1 cellular context compared by ENCODE assay signal in genomic region chr3:101676765-101677435, GRCh38.
TF ChIP-seq lines count a peak whose summit lies in the region.

ZBTB11 (minus strand) TSS chr3:101677132; CDS start chr3:101676914, 218 bp downstream.

TF ChIP-seq in HepG2, 621 proteins besides CTCF, POLR2A, EP300 and RAD21 (continued from another document and continues in another):
- TF ChIP-seq ZNF550 (CRISPR knock-in tag; IDR thresholded peaks at IDR 0.05; ENCODE audit: borderline replicate concordance) (0 out of 2 replicates have a peak, but pooled peaks have one; percentile 21), RCOR2 (CRISPR knock-in tag; IDR thresholded peaks at IDR 0.05) (no peak), ZNF282 (IDR thresholded peaks at IDR 0.05; ENCODE audit: partially characterized antibody) (no peak), ZNF614 (CRISPR knock-in tag; IDR thresholded peaks at IDR 0.05; ENCODE audit: borderline replicate concordance) (no peak), BRCA1 (CRISPR knock-in tag; IDR thresholded peaks at IDR 0.05) (no peak; the same call in 1 of the 2 replicates), EHMT2 (IDR thresholded peaks at IDR 0.05; ENCODE audit: borderline replicate concordance, low read depth, low read length) (no peak), CEBPZ (IDR thresholded peaks at IDR 0.05; ENCODE audit: low read length) (no peak), TBX2 (CRISPR knock-in tag; IDR thresholded peaks at IDR 0.05; ENCODE audit: borderline replicate concordance) (peak; percentile 60), NFIC (IDR thresholded peaks at IDR 0.05; ENCODE audit: low read length) (no peak), SKIL (CRISPR knock-in tag; IDR thresholded peaks at IDR 0.05; ENCODE audit: borderline replicate concordance) (no peak), ZNF124 (CRISPR knock-in tag; IDR thresholded peaks at IDR 0.05) (no peak), TEAD2 (CRISPR knock-in tag; IDR thresholded peaks at IDR 0.05) (no peak), AHR (CRISPR knock-in tag; IDR thresholded peaks at IDR 0.05) (peak; percentile 77; the same call in 1 of the 2 replicates), RFX3 (CRISPR knock-in tag; IDR thresholded peaks at IDR 0.05) (no peak), HNRNPH1 (optimal IDR thresholded peaks at IDR 0.05; ENCODE audit: low read depth, low read length) (no peak), MAFK (conservative IDR thresholded peaks at IDR 0.05 in 1 of 2, IDR thresholded peaks at IDR 0.05 in 1 of 2; ENCODE audit: low read length in 2 of 2) (no peak), ZNF350 (CRISPR knock-in tag; IDR thresholded peaks at IDR 0.05; ENCODE audit: borderline replicate concordance, low read depth) (peak; percentile 88), MED13 (CRISPR knock-in tag; IDR thresholded peaks at IDR 0.05) (0 out of 2 replicates have a peak, but pooled peaks have one; percentile 54), ETV5 (CRISPR knock-in tag; IDR thresholded peaks at IDR 0.05; ENCODE audit: borderline replicate concordance) (peak; percentile 59), ARNT2 (CRISPR knock-in tag; IDR thresholded peaks at IDR 0.05; ENCODE audit: low read depth) (peak; percentile 28), STAT6 (CRISPR knock-in tag; IDR thresholded peaks at IDR 0.05; ENCODE audit: borderline replicate concordance) (no peak; the same call in 1 of the 2 replicates), CAMTA2 (CRISPR knock-in tag; IDR thresholded peaks at IDR 0.05; ENCODE audit: borderline replicate concordance) (no peak)
- TF ChIP-seq, protein P1, sequence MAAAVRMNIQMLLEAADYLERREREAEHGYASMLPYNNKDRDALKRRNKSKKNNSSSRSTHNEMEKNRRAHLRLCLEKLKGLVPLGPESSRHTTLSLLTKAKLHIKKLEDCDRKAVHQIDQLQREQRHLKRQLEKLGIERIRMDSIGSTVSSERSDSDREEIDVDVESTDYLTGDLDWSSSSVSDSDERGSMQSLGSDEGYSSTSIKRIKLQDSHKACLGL (CRISPR knock-in tag; IDR thresholded peaks at IDR 0.05): no peak; the same call in none of the 2 replicates
- TF ChIP-seq, protein P2, sequence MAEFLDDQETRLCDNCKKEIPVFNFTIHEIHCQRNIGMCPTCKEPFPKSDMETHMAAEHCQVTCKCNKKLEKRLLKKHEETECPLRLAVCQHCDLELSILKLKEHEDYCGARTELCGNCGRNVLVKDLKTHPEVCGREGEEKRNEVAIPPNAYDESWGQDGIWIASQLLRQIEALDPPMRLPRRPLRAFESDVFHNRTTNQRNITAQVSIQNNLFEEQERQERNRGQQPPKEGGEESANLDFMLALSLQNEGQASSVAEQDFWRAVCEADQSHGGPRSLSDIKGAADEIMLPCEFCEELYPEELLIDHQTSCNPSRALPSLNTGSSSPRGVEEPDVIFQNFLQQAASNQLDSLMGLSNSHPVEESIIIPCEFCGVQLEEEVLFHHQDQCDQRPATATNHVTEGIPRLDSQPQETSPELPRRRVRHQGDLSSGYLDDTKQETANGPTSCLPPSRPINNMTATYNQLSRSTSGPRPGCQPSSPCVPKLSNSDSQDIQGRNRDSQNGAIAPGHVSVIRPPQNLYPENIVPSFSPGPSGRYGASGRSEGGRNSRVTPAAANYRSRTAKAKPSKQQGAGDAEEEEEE (CRISPR knock-in tag; IDR thresholded peaks at IDR 0.05; ENCODE audit: borderline replicate concordance): no peak
- TF ChIP-seq, protein P3, sequence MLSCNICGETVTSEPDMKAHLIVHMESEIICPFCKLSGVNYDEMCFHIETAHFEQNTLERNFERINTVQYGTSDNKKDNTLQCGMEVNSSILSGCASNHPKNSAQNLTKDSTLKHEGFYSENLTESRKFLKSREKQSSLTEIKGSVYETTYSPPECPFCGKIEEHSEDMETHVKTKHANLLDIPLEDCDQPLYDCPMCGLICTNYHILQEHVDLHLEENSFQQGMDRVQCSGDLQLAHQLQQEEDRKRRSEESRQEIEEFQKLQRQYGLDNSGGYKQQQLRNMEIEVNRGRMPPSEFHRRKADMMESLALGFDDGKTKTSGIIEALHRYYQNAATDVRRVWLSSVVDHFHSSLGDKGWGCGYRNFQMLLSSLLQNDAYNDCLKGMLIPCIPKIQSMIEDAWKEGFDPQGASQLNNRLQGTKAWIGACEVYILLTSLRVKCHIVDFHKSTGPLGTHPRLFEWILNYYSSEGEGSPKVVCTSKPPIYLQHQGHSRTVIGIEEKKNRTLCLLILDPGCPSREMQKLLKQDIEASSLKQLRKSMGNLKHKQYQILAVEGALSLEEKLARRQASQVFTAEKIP (CRISPR knock-in tag; IDR thresholded peaks at IDR 0.05; ENCODE audit: borderline replicate concordance): no peak
- TF ChIP-seq, protein P4, sequence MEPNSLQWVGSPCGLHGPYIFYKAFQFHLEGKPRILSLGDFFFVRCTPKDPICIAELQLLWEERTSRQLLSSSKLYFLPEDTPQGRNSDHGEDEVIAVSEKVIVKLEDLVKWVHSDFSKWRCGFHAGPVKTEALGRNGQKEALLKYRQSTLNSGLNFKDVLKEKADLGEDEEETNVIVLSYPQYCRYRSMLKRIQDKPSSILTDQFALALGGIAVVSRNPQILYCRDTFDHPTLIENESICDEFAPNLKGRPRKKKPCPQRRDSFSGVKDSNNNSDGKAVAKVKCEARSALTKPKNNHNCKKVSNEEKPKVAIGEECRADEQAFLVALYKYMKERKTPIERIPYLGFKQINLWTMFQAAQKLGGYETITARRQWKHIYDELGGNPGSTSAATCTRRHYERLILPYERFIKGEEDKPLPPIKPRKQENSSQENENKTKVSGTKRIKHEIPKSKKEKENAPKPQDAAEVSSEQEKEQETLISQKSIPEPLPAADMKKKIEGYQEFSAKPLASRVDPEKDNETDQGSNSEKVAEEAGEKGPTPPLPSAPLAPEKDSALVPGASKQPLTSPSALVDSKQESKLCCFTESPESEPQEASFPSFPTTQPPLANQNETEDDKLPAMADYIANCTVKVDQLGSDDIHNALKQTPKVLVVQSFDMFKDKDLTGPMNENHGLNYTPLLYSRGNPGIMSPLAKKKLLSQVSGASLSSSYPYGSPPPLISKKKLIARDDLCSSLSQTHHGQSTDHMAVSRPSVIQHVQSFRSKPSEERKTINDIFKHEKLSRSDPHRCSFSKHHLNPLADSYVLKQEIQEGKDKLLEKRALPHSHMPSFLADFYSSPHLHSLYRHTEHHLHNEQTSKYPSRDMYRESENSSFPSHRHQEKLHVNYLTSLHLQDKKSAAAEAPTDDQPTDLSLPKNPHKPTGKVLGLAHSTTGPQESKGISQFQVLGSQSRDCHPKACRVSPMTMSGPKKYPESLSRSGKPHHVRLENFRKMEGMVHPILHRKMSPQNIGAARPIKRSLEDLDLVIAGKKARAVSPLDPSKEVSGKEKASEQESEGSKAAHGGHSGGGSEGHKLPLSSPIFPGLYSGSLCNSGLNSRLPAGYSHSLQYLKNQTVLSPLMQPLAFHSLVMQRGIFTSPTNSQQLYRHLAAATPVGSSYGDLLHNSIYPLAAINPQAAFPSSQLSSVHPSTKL (CRISPR knock-in tag; IDR thresholded peaks at IDR 0.05): peak; percentile 60
- TF ChIP-seq, protein P5, sequence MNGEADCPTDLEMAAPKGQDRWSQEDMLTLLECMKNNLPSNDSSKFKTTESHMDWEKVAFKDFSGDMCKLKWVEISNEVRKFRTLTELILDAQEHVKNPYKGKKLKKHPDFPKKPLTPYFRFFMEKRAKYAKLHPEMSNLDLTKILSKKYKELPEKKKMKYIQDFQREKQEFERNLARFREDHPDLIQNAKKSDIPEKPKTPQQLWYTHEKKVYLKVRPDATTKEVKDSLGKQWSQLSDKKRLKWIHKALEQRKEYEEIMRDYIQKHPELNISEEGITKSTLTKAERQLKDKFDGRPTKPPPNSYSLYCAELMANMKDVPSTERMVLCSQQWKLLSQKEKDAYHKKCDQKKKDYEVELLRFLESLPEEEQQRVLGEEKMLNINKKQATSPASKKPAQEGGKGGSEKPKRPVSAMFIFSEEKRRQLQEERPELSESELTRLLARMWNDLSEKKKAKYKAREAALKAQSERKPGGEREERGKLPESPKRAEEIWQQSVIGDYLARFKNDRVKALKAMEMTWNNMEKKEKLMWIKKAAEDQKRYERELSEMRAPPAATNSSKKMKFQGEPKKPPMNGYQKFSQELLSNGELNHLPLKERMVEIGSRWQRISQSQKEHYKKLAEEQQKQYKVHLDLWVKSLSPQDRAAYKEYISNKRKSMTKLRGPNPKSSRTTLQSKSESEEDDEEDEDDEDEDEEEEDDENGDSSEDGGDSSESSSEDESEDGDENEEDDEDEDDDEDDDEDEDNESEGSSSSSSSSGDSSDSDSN (CRISPR knock-in tag; IDR thresholded peaks at IDR 0.05): peak; percentile 78
- TF ChIP-seq, protein P6, sequence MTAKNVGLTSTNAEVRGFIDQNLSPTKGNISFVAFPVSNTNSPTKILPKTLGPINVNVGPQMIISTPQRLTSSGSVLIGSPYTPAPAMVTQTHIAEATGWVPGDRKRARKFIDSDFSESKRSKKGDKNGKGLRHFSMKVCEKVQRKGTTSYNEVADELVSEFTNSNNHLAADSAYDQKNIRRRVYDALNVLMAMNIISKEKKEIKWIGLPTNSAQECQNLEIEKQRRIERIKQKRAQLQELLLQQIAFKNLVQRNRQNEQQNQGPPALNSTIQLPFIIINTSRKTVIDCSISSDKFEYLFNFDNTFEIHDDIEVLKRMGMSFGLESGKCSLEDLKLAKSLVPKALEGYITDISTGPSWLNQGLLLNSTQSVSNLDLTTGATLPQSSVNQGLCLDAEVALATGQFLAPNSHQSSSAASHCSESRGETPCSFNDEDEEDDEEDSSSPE (CRISPR knock-in tag; IDR thresholded peaks at IDR 0.05): peak; percentile 57; the same call in 1 of the 2 replicates
